Comparison of ENCODE assay signal across 17 cellular contexts in the genomic region with DNA sequence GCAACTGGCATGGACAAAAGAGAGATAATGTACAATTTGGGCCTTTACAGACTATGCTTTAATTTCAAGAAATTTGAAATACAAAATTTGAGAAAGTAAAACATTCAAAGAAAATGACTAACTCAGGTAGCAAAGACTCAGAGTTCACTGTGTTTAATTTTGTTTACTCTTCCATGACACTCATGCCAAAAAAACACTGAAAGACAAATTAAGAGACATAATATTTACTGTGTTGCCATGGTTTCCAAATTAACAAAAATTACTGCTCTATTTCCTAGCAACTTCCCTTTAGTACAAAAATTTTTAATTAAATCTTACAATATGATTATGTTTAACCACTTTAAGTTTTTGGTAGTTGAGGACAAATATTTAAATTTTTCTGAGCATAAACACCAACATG. TPM values are rescaled to one million over a fixed set of nuclear protein-coding genes. Genes with fewer than 3 reads are reported as not detected.
DNase-seq lines count a peak whose midpoint lies in the region; ATAC-seq and TF ChIP-seq lines count a peak whose summit lies in the region.
"Had no signal": no experiment of that assay in that cellular context is flagged by ENCODE, and none has a peak within 500 bp of the region (broad histone marks: within the 10 kb centered on the region; RNA-seq: fewer than 3 reads in every experiment).

No MANE protein-coding gene starts in this region.

- DNase-seq in LHCN-M2 (ENCODE audit: low read depth) (peak; percentile 7), mammary epithelial cell (no peak), memory B cell (ENCODE audit: low spot score in 2 of 2) (no peak), superior temporal gyrus (ENCODE audit: extremely low spot score) (no peak)
- DNase-seq: activated CD4-positive, alpha-beta T cell treated with anti-CD3 and anti-CD28 coated beads, Interleukin-2, amount 10 ng/mL, durations not matched to agents 24 days and 14 days; activated T-cell treated with anti-CD3 and anti-CD28 coated beads, Interleukin-2, amount 50 U/mL, for 4 hours; amygdala; DMS79; foreskin melanocyte; kidney; NCI-H2171; Peyer's patch had no signal

- no peaks in the 10 kb centered on the region for H3K27me3 ChIP-seq in mammary epithelial cell (ENCODE audit: insufficient read depth, low read length)
- H3K27me3 ChIP-seq: Peyer's patch had no signal

- dilution Hi-C loops in mammary epithelial cell (cut with HindIII; ENCODE audit: low sequenced_read_pairs) = no loop called here

- in situ Hi-C loops in mammary epithelial cell (cut with MboI; ENCODE audit: low sequenced_read_pairs in 2 of 2) = no loop called here

- peaks cover 1% of the 10 kb centered on the region for H3K9me3 Mint-ChIP-seq in memory B cell
- H3K9me3 Mint-ChIP-seq: activated CD4-positive, alpha-beta T cell treated with anti-CD3 and anti-CD28 coated beads, Interleukin-2, amount 10 ng/mL, durations not matched to agents 24 days and 14 days; activated T-cell treated with anti-CD3 and anti-CD28 coated beads, Interleukin-2, amount 50 U/mL, for 4 hours had no signal

- H3K9me3 ChIP-seq in mammary epithelial cell (replicated peaks; ENCODE audit: insufficient read depth, low read length) = no peaks in the 10 kb centered on the region
- H3K9me3 ChIP-seq: Peyer's patch had no signal

- no peak overlapping the region for H3K4me3 Mint-ChIP-seq in memory B cell
- H3K4me3 Mint-ChIP-seq: activated CD4-positive, alpha-beta T cell treated with anti-CD3 and anti-CD28 coated beads, Interleukin-2, amount 10 ng/mL, durations not matched to agents 24 days and 14 days; activated T-cell treated with anti-CD3 and anti-CD28 coated beads, Interleukin-2, amount 50 U/mL, for 4 hours had no signal

- CTCF ChIA-PET in mammary epithelial cell (lab: Charles Lee; ENCODE audit: low non-redundant PET) = no interaction called here

- H3K27ac ChIP-seq in 22Rv1 (peak overlapping the region; percentile 40), mammary epithelial cell (ENCODE audit: insufficient read depth, low read depth, low read length) (peak overlapping the region; percentile 48)
- H3K27ac ChIP-seq: KMS-11 had no signal

- intact Hi-C loops in mammary epithelial cell (cut with micrococcal nuclease) = no loop called here

- ATAC-seq in memory B cell (ENCODE audit: low read depth) (peak; percentile 64), GM18873 (IDR thresholded peaks at IDR 0.05; ENCODE audit: low FRiP score, unreplicated experiment) (no peak), GM21576 (IDR thresholded peaks at IDR 0.05; ENCODE audit: unreplicated experiment) (no peak), HG03108 (IDR thresholded peaks at IDR 0.05; ENCODE audit: unreplicated experiment) (no peak)
- ATAC-seq: activated T-cell treated with anti-CD3 and anti-CD28 coated beads, Interleukin-2, amount 50 U/mL, for 4 hours had no signal

- no peak overlapping the region for H3K9ac ChIP-seq in mammary epithelial cell (ENCODE audit: insufficient read depth, low read length)
- H3K9ac ChIP-seq: KMS-11 had no signal

- H3K27ac Mint-ChIP-seq in memory B cell = peak overlapping the region; percentile 41
- H3K27ac Mint-ChIP-seq: activated CD4-positive, alpha-beta T cell treated with anti-CD3 and anti-CD28 coated beads, Interleukin-2, amount 10 ng/mL, durations not matched to agents 24 days and 14 days had no signal

- peaks cover 17% of the 10 kb centered on the region for H3K4me1 Mint-ChIP-seq in memory B cell

- peaks cover 88% of the 10 kb centered on the region for H3K79me2 ChIP-seq in mammary epithelial cell (ENCODE audit: insufficient read depth, low read length)

- no peaks in the 10 kb centered on the region for H4K20me1 ChIP-seq in mammary epithelial cell (ENCODE audit: insufficient read depth, low read length)

- peaks cover 27% of the 10 kb centered on the region for H3K36me3 Mint-ChIP-seq in memory B cell

- no peaks in the 10 kb centered on the region for H3K27me3 Mint-ChIP-seq in memory B cell
- H3K27me3 Mint-ChIP-seq: activated CD4-positive, alpha-beta T cell treated with anti-CD3 and anti-CD28 coated beads, Interleukin-2, amount 10 ng/mL, durations not matched to agents 24 days and 14 days had no signal

- no TSS peak for BruUV-seq in mammary epithelial cell (replicated peaks; lab: Mats Ljungman, UMichigan)

- H2AFZ ChIP-seq in mammary epithelial cell (ENCODE audit: low read depth, low read length) = no peak overlapping the region

- no peak for TF ChIP-seq CTCF in 22Rv1 (IDR thresholded peaks at IDR 0.05)
- TF ChIP-seq CTCF in mammary epithelial cell (conservative IDR thresholded peaks at IDR 0.05 in 1 of 2, IDR thresholded peaks at IDR 0.05 in 1 of 2; ENCODE audit: extremely low read depth in 1 of 2, insufficient read depth in 1 of 2, low read depth in 1 of 2, low read length in 2 of 2) = no peak

- H3K4me3 ChIP-seq in mammary epithelial cell (replicated peaks in 1 of 3; ENCODE audit: insufficient read depth in 1 of 3, low read depth in 2 of 3, low read length in 3 of 3) = no peak overlapping the region
- H3K4me3 ChIP-seq: Peyer's patch had no signal

- H3K36me3 ChIP-seq in mammary epithelial cell (ENCODE audit: insufficient read depth, low read length) = peaks cover 26% of the 10 kb centered on the region

- H3K4me1 ChIP-seq in mammary epithelial cell (ENCODE audit: insufficient read depth, low read length) = no peaks in the 10 kb centered on the region

- no peak overlapping the region for H3K4me2 ChIP-seq in mammary epithelial cell (ENCODE audit: insufficient read depth, low read depth, low read length)
- H3K4me2 ChIP-seq: KMS-11 had no signal

RNA-seq across cellular contexts. Expression of gene LRRFIP2, which starts 29.6 kb away (rescaled TPM):
- 47.3 and 48.4 TPM in 2 replicates for total RNA-seq in LHCN-M2 (2014; rRNA removed)
- 51.0 TPM for polyA plus RNA-seq in LHCN-M2 (2012)
- 100 to 1,000 TPM in 1 of 2 donors, 10 to 100 TPM in 1; 78.7 to 122 TPM for total RNA-seq in mammary epithelial cell
- polyA plus RNA-seq in mammary epithelial cell = 45.8 TPM
- 41.5 TPM for polyA minus RNA-seq in mammary epithelial cell
